17 cellular contexts compared by ENCODE assay signal in the genomic region with DNA sequence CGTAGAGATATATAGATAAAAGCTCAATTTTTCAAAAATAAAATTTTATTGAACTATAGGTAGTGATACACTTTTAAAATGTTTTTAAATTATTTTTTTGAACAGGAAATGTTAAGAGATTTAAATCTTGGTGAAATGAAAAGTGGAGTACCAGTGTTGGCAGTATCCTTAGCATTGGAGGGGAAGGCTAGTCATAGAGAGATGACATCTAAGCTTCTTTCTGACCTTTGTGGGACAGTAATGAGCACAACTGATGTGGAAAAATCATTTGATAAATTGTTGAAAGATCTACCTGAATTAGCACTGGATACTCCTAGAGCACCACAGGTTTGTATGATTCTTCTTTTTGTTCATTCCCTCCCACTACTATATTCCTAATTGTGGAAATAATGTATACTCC.
"Had no signal": no experiment of that assay in that cellular context is flagged by ENCODE, and none has a peak within 500 bp of the region (broad histone marks: within the 10 kb centered on the region; RNA-seq: fewer than 3 reads in every experiment).

No MANE protein-coding gene starts in this region.

- H3K27me3 ChIP-seq: brain microvascular endothelial cell, esophagus muscularis mucosa, hepatocyte, stomach, testis, upper lobe of right lung had no signal

- H3K4me1 ChIP-seq: testis had no signal

- ATAC-seq: left lobe of liver, upper lobe of right lung had no signal

- DNase-seq: activated CD4-positive, alpha-beta T cell treated with anti-CD3 and anti-CD28 coated beads, Interleukin-2, amount 50 U/mL, for 48 hours; activated naive CD8-positive, alpha-beta T cell treated with anti-CD3 and anti-CD28 coated beads, Interleukin-2, amount 10 ng/mL, durations not matched to agents 7 days and 5 days; anterior cingulate cortex; brain microvascular endothelial cell; cortex of kidney; effector CD4-positive, alpha-beta T cell; naive B cell; stimulated activated CD4-positive, alpha-beta T cell treated with anti-CD3 and anti-CD28 coated beads, Interleukin-15, amount 100 ng/mL, for 24 hours; stimulated activated CD4-positive, alpha-beta T cell treated with anti-CD3 and anti-CD28 coated beads, Interleukin-4, amount 100 ng/mL, for 1 hour; stomach; testis; upper lobe of right lung had no signal

- H3K4me2 ChIP-seq: hepatocyte had no signal

- H3K4me3 ChIP-seq: esophagus muscularis mucosa, hepatocyte, skin epidermis, stomach, testis, upper lobe of right lung had no signal

- H3K9me3 ChIP-seq: esophagus muscularis mucosa, stomach, testis, upper lobe of right lung had no signal

- H2AFZ ChIP-seq: hepatocyte had no signal

- H3K27ac ChIP-seq: brain microvascular endothelial cell, hepatocyte, skin epidermis, stomach, testis, upper lobe of right lung, VCaP had no signal

- H3K27ac Mint-ChIP-seq: activated naive CD8-positive, alpha-beta T cell treated with anti-CD3 and anti-CD28 coated beads, Interleukin-2, amount 10 ng/mL, durations not matched to agents 7 days and 5 days had no signal

- H3K9me3 Mint-ChIP-seq: activated naive CD8-positive, alpha-beta T cell treated with anti-CD3 and anti-CD28 coated beads, Interleukin-2, amount 10 ng/mL, durations not matched to agents 7 days and 5 days; naive B cell had no signal

- H3K4me3 Mint-ChIP-seq: activated naive CD8-positive, alpha-beta T cell treated with anti-CD3 and anti-CD28 coated beads, Interleukin-2, amount 10 ng/mL, durations not matched to agents 7 days and 5 days; naive B cell had no signal

- H3K27me3 Mint-ChIP-seq: activated naive CD8-positive, alpha-beta T cell treated with anti-CD3 and anti-CD28 coated beads, Interleukin-2, amount 10 ng/mL, durations not matched to agents 7 days and 5 days; naive B cell had no signal
